ENCODE assay signal across 8 cellular contexts in the genomic region with DNA sequence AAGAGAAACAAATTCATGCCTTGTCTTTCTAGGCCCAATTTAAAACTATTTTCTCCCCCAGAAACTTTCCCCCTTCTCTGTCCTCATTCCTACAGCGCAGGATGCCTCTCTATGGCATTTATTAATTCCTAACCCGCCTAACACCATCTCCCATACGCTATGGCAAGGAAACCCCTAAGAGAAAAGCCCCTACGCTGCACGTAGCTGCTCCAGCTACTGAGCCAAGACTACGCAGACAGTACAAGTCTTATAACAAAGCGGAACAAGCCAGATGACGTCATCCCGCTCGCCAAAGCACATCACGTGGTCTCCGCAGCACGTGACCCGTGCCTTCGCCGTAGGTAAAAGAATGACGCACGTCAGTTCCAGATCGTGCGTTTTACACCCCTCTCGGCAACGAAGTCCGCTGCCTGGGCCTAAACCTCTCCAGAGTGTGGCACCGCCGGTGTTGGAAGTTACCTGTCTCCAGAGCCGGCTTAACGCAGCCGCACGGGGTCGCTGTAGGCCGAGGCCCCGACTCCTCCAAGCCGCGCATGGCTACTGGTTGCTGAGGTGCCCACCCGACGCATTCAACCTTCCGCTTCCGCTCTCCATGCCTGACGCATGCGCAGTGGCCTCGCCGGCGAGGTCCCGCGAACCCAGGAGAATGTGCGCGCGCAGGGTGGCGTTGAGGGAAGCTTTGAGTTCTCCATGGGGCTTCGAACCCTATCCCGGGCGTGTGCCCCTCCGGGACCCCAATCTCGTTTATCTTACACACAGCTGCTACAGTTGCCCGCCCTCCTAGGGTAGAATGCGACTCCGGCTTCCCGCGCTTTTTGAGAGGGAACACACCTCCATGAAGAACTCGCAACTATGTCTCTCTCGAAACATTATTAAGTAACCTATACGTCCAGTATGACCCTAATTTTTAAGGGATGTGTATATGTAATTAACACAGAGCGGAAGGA.
DNase-seq lines count a peak whose midpoint lies in the region; ATAC-seq, FAIRE-seq and TF ChIP-seq lines count a peak whose summit lies in the region.

TRMO (minus strand) TSS at position 542 of the 947 bp plus-strand sequence; CDS start at position 535, 7 bp downstream.

- H3K4me3 ChIP-seq in AG10803 (ENCODE audit: low read length): peak within 1 kb of the TSS; percentile 92

- peak; percentile 61 for TF ChIP-seq CTCF in AG10803 (conservative IDR thresholded peaks at IDR 0.05; ENCODE audit: low read length)

- peak; percentile 89 for ATAC-seq in GM19023 (IDR thresholded peaks at IDR 0.05; ENCODE audit: unreplicated experiment)
- peak; percentile 82 for ATAC-seq in HG03280 (IDR thresholded peaks at IDR 0.05; ENCODE audit: unreplicated experiment)

- FAIRE-seq in islet of Langerhans (lab: Jason Lieb, UNC): peak; percentile 79

- peak; percentile 98 for DNase-seq in AG10803 (ENCODE audit: low read depth)
- peak; percentile 98 for DNase-seq in NCI-H345 (lab: John Stamatoyannopoulos, UW)
- DNase-seq in activated CD4-positive, CD25-positive, alpha-beta regulatory T cell (lab: John Stamatoyannopoulos, UW): peak; percentile 95 to 97 (median 96)
- DNase-seq in central memory CD4-positive, alpha-beta T cell: peak; percentile 98
- peak; percentile 99 for DNase-seq in stimulated activated CD4-positive, alpha-beta T cell treated with anti-CD3 and anti-CD28 coated beads, Interleukin-12 subunit alpha, Interleukin-12 subunit beta, amount 100 ng/mL, for 4 hours

Comparison
In these comparisons a context has a peak if more than half of its experiments do, and no peak if none do; other contexts are left out.
1. Peak in every context shown above with its lines: DNase-seq, ATAC-seq and H3K4me3 ChIP-seq.